Comparison of ENCODE assay signal across 9 cellular contexts in genomic region chr4:3041192-3042142, GRCh38. TPM values are rescaled to one million over a fixed set of nuclear protein-coding genes. Genes with fewer than 3 reads are reported as not detected.
DNase-seq lines count a peak whose midpoint lies in the region; ATAC-seq and TF ChIP-seq lines count a peak whose summit lies in the region.
"Had no signal": no experiment of that assay in that cellular context is flagged by ENCODE, and none has a peak within 500 bp of the region (broad histone marks: within the 10 kb centered on the region; RNA-seq: fewer than 3 reads in every experiment).

No MANE protein-coding gene starts in this region.

- no peak for TF ChIP-seq CTCF in gastrocnemius medialis (IDR thresholded peaks at IDR 0.05 in 4 of 5, conservative IDR thresholded peaks at IDR 0.05 in 1 of 5)

- H3K36me3 ChIP-seq in gastrocnemius medialis, result no peaks in the 10 kb centered on the region

- H3K9me3 ChIP-seq in gastrocnemius medialis, result no peaks in the 10 kb centered on the region

- H3K27me3 ChIP-seq in gastrocnemius medialis, result no peaks in the 10 kb centered on the region

- intact Hi-C loops in Right ventricle myocardium superior (cut with DNase I) (no loop called here), gastrocnemius medialis (cut with DNase I; ENCODE audit: low total_unique reads) (no loop called here)

- H3K27ac ChIP-seq in gastrocnemius medialis, result peak overlapping the region; percentile 71 to 87 (median 80)

- peak in 1 of 2 donors; percentile 54 for TF ChIP-seq POLR2A in gastrocnemius medialis (IDR thresholded peaks at IDR 0.05)

- in situ Hi-C loops in gastrocnemius medialis (cut with MboI; ENCODE audit: low sequenced_read_pairs in 4 of 4), result no loop called here

- H3K4me1 ChIP-seq in gastrocnemius medialis, result peaks cover 20% of the 10 kb centered on the region in 2 donors

- H3K4me3 ChIP-seq in gastrocnemius medialis, result peak overlapping the region; percentile 56 to 78 (median 57)

- peak; percentile 22 for DNase-seq in activated T-cell treated with anti-CD3 and anti-CD28 coated beads for 1 hour (ENCODE audit: low read depth)
- DNase-seq in activated T-cell treated with anti-CD3 and anti-CD28 coated beads for 4 hours, result no peak
- DNase-seq in NCI-H526 (lab: John Stamatoyannopoulos, UW), result peak; percentile 33 to 81
- peak; percentile 30 for DNase-seq in activated gamma-delta T cell (lab: John Stamatoyannopoulos, UW)
- peak; percentile 84 for DNase-seq in Right ventricle myocardium superior
- DNase-seq in gastrocnemius medialis, result peak; percentile 71 to 90
- DNase-seq in inferior parietal cortex (ENCODE audit: extremely low spot score), result no peak

- peak; percentile 69 for ATAC-seq in Right ventricle myocardium superior (ENCODE audit: poor library complexity)
- ATAC-seq in gastrocnemius medialis, result peak; percentile 89 to 90
- no peak for ATAC-seq in GM18519 (IDR thresholded peaks at IDR 0.05; ENCODE audit: low FRiP score, unreplicated experiment)

RNA-seq across cellular contexts. Expression of gene HTT-AS, which starts 32.9 kb away (rescaled TPM):
- total RNA-seq in Right ventricle myocardium superior (not detected), gastrocnemius medialis (not detected)
- total RNA-seq: frontal cortex had no signal

RNA-seq across cellular contexts. Expression of gene HTT, which starts 33.0 kb away (rescaled TPM):
- total RNA-seq in Right ventricle myocardium superior, result 23.9 TPM
- total RNA-seq in gastrocnemius medialis, result 10 to 100 TPM; 23.5 to 73.0 (median 51.1) TPM

Comparison
In these comparisons a context has a peak if more than half of its experiments do, and no peak if none do; other contexts are left out.
1. DNase-seq: peak in activated T-cell treated with anti-CD3 and anti-CD28 coated beads for 1 hour (single experiment), NCI-H526 (2 of 2), activated gamma-delta T cell (single experiment), Right ventricle myocardium superior (single experiment) and gastrocnemius medialis (2 of 2); none in activated T-cell treated with anti-CD3 and anti-CD28 coated beads for 4 hours (single experiment) and inferior parietal cortex (single experiment).